In the genomic region with DNA sequence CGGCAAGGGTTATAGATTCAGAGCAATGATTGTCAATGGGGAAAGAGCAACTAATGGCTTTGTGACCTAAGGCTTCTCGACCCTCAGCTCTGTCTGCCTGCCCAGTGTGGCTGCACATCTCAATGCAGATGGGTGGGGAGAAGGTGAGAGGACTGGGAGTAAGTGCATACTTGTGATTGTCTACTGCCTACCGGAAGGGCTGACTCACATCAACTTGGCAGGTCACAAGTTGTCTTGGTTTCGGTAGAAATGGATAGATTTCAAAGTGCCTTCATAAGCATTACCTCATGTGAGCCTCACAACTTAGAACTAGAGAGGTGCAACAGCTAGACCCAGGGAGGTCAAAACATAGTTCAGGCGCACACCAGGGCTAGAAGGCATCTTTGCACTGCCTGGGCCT, we compare ENCODE assay signal across 11 cellular contexts. TPM values are rescaled to one million over a fixed set of nuclear protein-coding genes. Genes with fewer than 3 reads are reported as not detected.
DNase-seq lines count a peak whose midpoint lies in the region; ATAC-seq and TF ChIP-seq lines count a peak whose summit lies in the region.
"Had no signal": no experiment of that assay in that cellular context is flagged by ENCODE, and none has a peak within 500 bp of the region (broad histone marks: within the 10 kb centered on the region; RNA-seq: fewer than 3 reads in every experiment).

No MANE protein-coding gene starts in this region.

- no peak for TF ChIP-seq CTCF in epithelial cell of proximal tubule (conservative IDR thresholded peaks at IDR 0.05; ENCODE audit: low read depth, low read length)

- ATAC-seq in activated T-cell treated with anti-CD3 and anti-CD28 coated beads, Interleukin-2, amount 50 U/mL, for 4 hours: peak; percentile 72 to 82
- ATAC-seq in HG02938 (IDR thresholded peaks at IDR 0.05; ENCODE audit: unreplicated experiment): no peak
- ATAC-seq in GM19397 (IDR thresholded peaks at IDR 0.05; ENCODE audit: unreplicated experiment): no peak

- H3K4me1 Mint-ChIP-seq in activated T-cell treated with anti-CD3 and anti-CD28 coated beads, Interleukin-2, amount 50 U/mL, for 4 hours (ENCODE audit: low read depth): peaks cover 47% of the 10 kb centered on the region
- peaks cover 66% of the 10 kb centered on the region for H3K4me1 Mint-ChIP-seq in T-helper 1 cell treated with Interleukin-12 subunit alpha and Interleukin-12 subunit beta and Interleukin-4 antibody, amounts not matched to agents 30 μg/mL and 1 μg/mL, for 36 hours (ENCODE audit: low read depth)
- H3K4me1 Mint-ChIP-seq in stimulated activated naive CD8-positive, alpha-beta T cell treated with anti-CD3 and anti-CD28 coated beads, Interleukin-15, Interleukin-2, amounts not matched to agents 100 ng/mL and 50 ng/mL, for 24 hours (ENCODE audit: low read depth): peaks cover 72% of the 10 kb centered on the region

- no peak overlapping the region for H3K4me3 ChIP-seq in epithelial cell of proximal tubule (ENCODE audit: low read depth, low read length)
- H3K4me3 ChIP-seq: lung had no signal

- H3K9me3 Mint-ChIP-seq in activated T-cell treated with anti-CD3 and anti-CD28 coated beads, Interleukin-2, amount 50 U/mL, for 4 hours: no peaks in the 10 kb centered on the region
- no peaks in the 10 kb centered on the region for H3K9me3 Mint-ChIP-seq in T-helper 1 cell treated with Interleukin-12 subunit alpha and Interleukin-12 subunit beta and Interleukin-4 antibody, amounts not matched to agents 30 μg/mL and 1 μg/mL, for 36 hours
- no peaks in the 10 kb centered on the region for H3K9me3 Mint-ChIP-seq in stimulated activated naive CD8-positive, alpha-beta T cell treated with anti-CD3 and anti-CD28 coated beads, Interleukin-15, Interleukin-2, amounts not matched to agents 100 ng/mL and 50 ng/mL, for 24 hours

- no peaks in the 10 kb centered on the region for H3K27me3 Mint-ChIP-seq in activated T-cell treated with anti-CD3 and anti-CD28 coated beads, Interleukin-2, amount 50 U/mL, for 4 hours (ENCODE audit: low read depth)
- H3K27me3 Mint-ChIP-seq in T-helper 1 cell treated with Interleukin-12 subunit alpha and Interleukin-12 subunit beta and Interleukin-4 antibody, amounts not matched to agents 30 μg/mL and 1 μg/mL, for 36 hours (ENCODE audit: low read depth): no peaks in the 10 kb centered on the region
- H3K27me3 Mint-ChIP-seq in stimulated activated naive CD8-positive, alpha-beta T cell treated with anti-CD3 and anti-CD28 coated beads, Interleukin-15, Interleukin-2, amounts not matched to agents 100 ng/mL and 50 ng/mL, for 24 hours: no peaks in the 10 kb centered on the region

- peak overlapping the region; percentile 57 for H3K27ac Mint-ChIP-seq in T-helper 1 cell treated with Interleukin-12 subunit alpha and Interleukin-12 subunit beta and Interleukin-4 antibody, amounts not matched to agents 30 μg/mL and 1 μg/mL, for 36 hours
- peak overlapping the region; percentile 74 for H3K27ac Mint-ChIP-seq in stimulated activated naive CD8-positive, alpha-beta T cell treated with anti-CD3 and anti-CD28 coated beads, Interleukin-15, Interleukin-2, amounts not matched to agents 100 ng/mL and 50 ng/mL, for 24 hours

- no peak for DNase-seq in activated T-cell treated with anti-CD3 and anti-CD28 coated beads, Interleukin-2, amount 50 U/mL, for 4 hours
- no peak for DNase-seq in activated T-cell treated with anti-CD3 and anti-CD28 coated beads, Interleukin-2, amount 50 U/mL, for 1 hour
- DNase-seq in epithelial cell of proximal tubule (ENCODE audit: low read depth): peak; percentile 36
- no peak for DNase-seq in NCI-H2107 treated with DMSO at 0.1 percent for 48 hours (lab: John Stamatoyannopoulos, UW; ENCODE audit: unreplicated experiment)
- DNase-seq: NCI-H146, right cardiac atrium had no signal

- H3K4me3 Mint-ChIP-seq in activated T-cell treated with anti-CD3 and anti-CD28 coated beads, Interleukin-2, amount 50 U/mL, for 4 hours: no peak overlapping the region
- H3K4me3 Mint-ChIP-seq in T-helper 1 cell treated with Interleukin-12 subunit alpha and Interleukin-12 subunit beta and Interleukin-4 antibody, amounts not matched to agents 30 μg/mL and 1 μg/mL, for 36 hours: no peak overlapping the region
- H3K4me3 Mint-ChIP-seq in stimulated activated naive CD8-positive, alpha-beta T cell treated with anti-CD3 and anti-CD28 coated beads, Interleukin-15, Interleukin-2, amounts not matched to agents 100 ng/mL and 50 ng/mL, for 24 hours: no peak overlapping the region

- peaks cover 79% of the 10 kb centered on the region for H3K36me3 Mint-ChIP-seq in activated T-cell treated with anti-CD3 and anti-CD28 coated beads, Interleukin-2, amount 50 U/mL, for 4 hours (ENCODE audit: insufficient read depth)
- H3K36me3 Mint-ChIP-seq in T-helper 1 cell treated with Interleukin-12 subunit alpha and Interleukin-12 subunit beta and Interleukin-4 antibody, amounts not matched to agents 30 μg/mL and 1 μg/mL, for 36 hours (ENCODE audit: low read depth): peaks cover 84% of the 10 kb centered on the region
- peaks cover 96% of the 10 kb centered on the region for H3K36me3 Mint-ChIP-seq in stimulated activated naive CD8-positive, alpha-beta T cell treated with anti-CD3 and anti-CD28 coated beads, Interleukin-15, Interleukin-2, amounts not matched to agents 100 ng/mL and 50 ng/mL, for 24 hours (ENCODE audit: low read depth)

RNA-seq across cellular contexts. Expression of gene STAT1, which starts 29.4 kb away (rescaled TPM):
- total RNA-seq in activated T-cell treated with anti-CD3 and anti-CD28 coated beads, Interleukin-2, amount 50 U/mL, for 4 hours: 100 to 1,000 TPM; 222 to 278 (median 268) TPM
- 50.5 and 86.9 TPM in 2 replicates for total RNA-seq in epithelial cell of proximal tubule

Comparison
In these comparisons a context has a peak if more than half of its experiments do, and no peak if none do; other contexts are left out.
1. ATAC-seq: peak in activated T-cell treated with anti-CD3 and anti-CD28 coated beads, Interleukin-2, amount 50 U/mL, for 4 hours (2 of 2); none in HG02938 (single experiment) and GM19397 (single experiment).